ENCODE assay signal across 8 cellular contexts in the genomic region with DNA sequence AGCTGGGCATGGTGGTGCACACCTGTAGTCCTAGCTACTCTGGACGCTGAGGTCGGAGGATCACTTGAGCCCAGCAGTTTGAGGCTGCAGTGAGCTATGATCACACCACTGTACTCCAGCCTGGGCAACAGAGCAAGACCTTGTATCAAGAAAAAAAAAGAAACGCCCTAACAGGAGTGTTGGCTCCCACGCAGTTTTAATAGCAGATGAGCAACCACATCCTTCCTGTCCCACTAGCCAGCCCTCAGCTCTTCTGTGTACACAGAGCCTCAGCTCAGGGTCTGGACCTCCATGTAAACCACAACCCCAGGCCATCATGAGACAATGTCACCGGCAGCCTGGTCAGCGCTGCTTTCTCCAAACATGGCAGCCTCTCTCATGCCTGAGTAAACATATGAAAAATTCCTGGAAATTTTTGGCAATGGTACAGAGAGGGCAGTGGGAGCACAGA.
A peak's percentile ranks its signal among the peaks of the same experiment; 100 is the strongest.
DNase-seq lines count a peak whose midpoint lies in the region; ATAC-seq and TF ChIP-seq lines count a peak whose summit lies in the region.

No MANE protein-coding gene starts in this region.

- DNase-seq in HT1080 (ENCODE audit: low read depth) (peak; percentile 86), memory B cell (ENCODE audit: low spot score in 2 of 2) (peak; percentile 37 to 58), NCI-H1436 (lab: John Stamatoyannopoulos, UW) (no peak), glutamatergic neuron (no peak)
- peak; percentile 40 for DNase-seq in activated naive CD4-positive, alpha-beta T cell treated with anti-CD3 and anti-CD28 coated beads, Interleukin-2, amount 10 ng/mL, durations not matched to agents 7 days and 5 days
- no peak for DNase-seq in effector CD8-positive, alpha-beta T cell (lab: John Stamatoyannopoulos, UW)

- H3K4me1 Mint-ChIP-seq in activated naive CD4-positive, alpha-beta T cell treated with anti-CD3 and anti-CD28 coated beads, Interleukin-2, amount 10 ng/mL, durations not matched to agents 7 days and 5 days = peaks cover 69% of the 10 kb centered on the region
- H3K4me1 Mint-ChIP-seq in memory B cell (peaks cover 57% of the 10 kb centered on the region), glutamatergic neuron (ENCODE audit: low read depth, unreplicated experiment) (no peaks in the 10 kb centered on the region)

- no peak for TF ChIP-seq CTCF in glutamatergic neuron (IDR thresholded peaks at IDR 0.05; ENCODE audit: partially characterized antibody, unreplicated experiment)

- CTCF ChIA-PET in activated naive CD4-positive, alpha-beta T cell treated with anti-CD3 and anti-CD28 coated beads, Interleukin-2, amount 10 ng/mL, durations not matched to agents 7 days and 5 days (lab: Charles Lee) = no interaction called here

- peaks cover 67% of the 10 kb centered on the region for H3K36me3 Mint-ChIP-seq in activated naive CD4-positive, alpha-beta T cell treated with anti-CD3 and anti-CD28 coated beads, Interleukin-2, amount 10 ng/mL, durations not matched to agents 7 days and 5 days
- H3K36me3 Mint-ChIP-seq in memory B cell (peaks cover 24% of the 10 kb centered on the region), glutamatergic neuron (ENCODE audit: unreplicated experiment) (no peaks in the 10 kb centered on the region)

- H3K9me3 Mint-ChIP-seq in activated naive CD4-positive, alpha-beta T cell treated with anti-CD3 and anti-CD28 coated beads, Interleukin-2, amount 10 ng/mL, durations not matched to agents 7 days and 5 days = no peaks in the 10 kb centered on the region
- H3K9me3 Mint-ChIP-seq in memory B cell (peaks cover 5% of the 10 kb centered on the region), glutamatergic neuron (ENCODE audit: unreplicated experiment) (no peaks in the 10 kb centered on the region)

- peak; percentile 88 for ATAC-seq in GM18508 (IDR thresholded peaks at IDR 0.05; ENCODE audit: insufficient read depth, unreplicated experiment)
- peak; percentile 95 for ATAC-seq in GM21576 (IDR thresholded peaks at IDR 0.05; ENCODE audit: unreplicated experiment)
- peak; percentile 85 for ATAC-seq in memory B cell (ENCODE audit: low read depth)

- H3K27ac Mint-ChIP-seq in activated naive CD4-positive, alpha-beta T cell treated with anti-CD3 and anti-CD28 coated beads, Interleukin-2, amount 10 ng/mL, durations not matched to agents 7 days and 5 days = peak overlapping the region; percentile 75
- H3K27ac Mint-ChIP-seq in memory B cell = peak overlapping the region; percentile 91
- no peak overlapping the region for H3K27ac Mint-ChIP-seq in glutamatergic neuron (ENCODE audit: unreplicated experiment)

- no peak overlapping the region for H3K4me3 Mint-ChIP-seq in activated naive CD4-positive, alpha-beta T cell treated with anti-CD3 and anti-CD28 coated beads, Interleukin-2, amount 10 ng/mL, durations not matched to agents 7 days and 5 days
- H3K4me3 Mint-ChIP-seq in memory B cell (peak overlapping the region; percentile 75), glutamatergic neuron (ENCODE audit: unreplicated experiment) (no peak overlapping the region)

- H3K27me3 Mint-ChIP-seq in activated naive CD4-positive, alpha-beta T cell treated with anti-CD3 and anti-CD28 coated beads, Interleukin-2, amount 10 ng/mL, durations not matched to agents 7 days and 5 days = no peaks in the 10 kb centered on the region
- H3K27me3 Mint-ChIP-seq in memory B cell = no peaks in the 10 kb centered on the region
- no peaks in the 10 kb centered on the region for H3K27me3 Mint-ChIP-seq in glutamatergic neuron (ENCODE audit: unreplicated experiment)

Comparison
In these comparisons a context has a peak if more than half of its experiments do, and no peak if none do; other contexts are left out.
1. DNase-seq: peak in HT1080 (single experiment), activated naive CD4-positive, alpha-beta T cell treated with anti-CD3 and anti-CD28 coated beads, Interleukin-2, amount 10 ng/mL, durations not matched to agents 7 days and 5 days (single experiment) and memory B cell (2 of 2); none in NCI-H1436 (single experiment), glutamatergic neuron (single experiment) and effector CD8-positive, alpha-beta T cell (single experiment).
2. Peak in every context shown above with its lines, with median percentiles within 50 percentile points of each other: ATAC-seq.